In the genomic region with DNA sequence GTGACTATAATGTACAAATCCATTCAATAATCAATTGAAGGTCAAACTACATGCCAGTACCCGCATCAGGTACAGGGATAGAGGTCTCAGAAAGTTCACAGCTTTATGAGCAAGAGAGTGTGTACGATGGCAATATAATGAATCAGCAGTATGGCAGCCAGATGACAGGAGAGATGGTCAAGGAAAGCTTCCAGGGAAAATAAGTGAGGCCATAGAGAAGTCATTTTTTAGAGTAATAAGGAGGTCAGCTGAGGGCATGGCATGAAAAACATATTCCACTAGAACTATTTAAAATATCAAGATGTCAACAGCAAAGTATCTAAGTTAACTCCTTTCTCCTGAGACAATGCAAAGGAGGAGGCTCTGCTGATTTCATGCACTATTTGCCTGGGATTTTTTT, we compare ENCODE assay signal across 17 cellular contexts.
DNase-seq lines count a peak whose midpoint lies in the region; TF ChIP-seq lines count a peak whose summit lies in the region.
"Had no signal": no experiment of that assay in that cellular context is flagged by ENCODE, and none has a peak within 500 bp of the region (broad histone marks: within the 10 kb centered on the region; RNA-seq: fewer than 3 reads in every experiment).

No MANE protein-coding gene starts in this region.

- H2AFZ ChIP-seq in ACC112 (ENCODE audit: low read length, unreplicated experiment) = no peak overlapping the region

- peak; percentile 60 for DNase-seq in HS-5 (ENCODE audit: low read depth)
- DNase-seq in astrocyte of the spinal cord (ENCODE audit: low read depth, low spot score) = peak; percentile 67
- peak; percentile 12 for DNase-seq in hepatic stellate cell (ENCODE audit: low spot score)
- no peak for DNase-seq in GM13977 (ENCODE audit: low spot score)
- DNase-seq in mesenteric fat pad (ENCODE audit: low spot score) = no peak
- no peak for DNase-seq in NCI-H510A (lab: John Stamatoyannopoulos, UW)
- no peak for DNase-seq in inferior parietal cortex (ENCODE audit: extremely low spot score)
- DNase-seq: activated T-cell treated with anti-CD3 and anti-CD28 coated beads, Interleukin-2, amount 50 U/mL, for 24 hours; GDM1; naive thymus-derived CD4-positive, alpha-beta T cell; NCI-H1048; NCI-H2171; NK-92 treated with Interleukin-12 subunit alpha and Interleukin-12 subunit beta, amount 100 ng/mL, for 24 hours had no signal

- H3K79me2 ChIP-seq in ACC112 (ENCODE audit: control insufficient read depth, insufficient read depth, low read length, unreplicated experiment) = no peaks in the 10 kb centered on the region

- H3K27ac ChIP-seq in ACC112 (ENCODE audit: low read depth, low read length) = peak overlapping the region; percentile 49
- H3K27ac ChIP-seq: A549, epithelial cell of prostate, prostate gland had no signal

- no peaks in the 10 kb centered on the region for H3K27me3 ChIP-seq in ACC112 (ENCODE audit: insufficient read depth, low read length)

- H3K36me3 ChIP-seq in ACC112 (ENCODE audit: insufficient read depth, low read length) = no peaks in the 10 kb centered on the region
- H3K36me3 ChIP-seq: prostate gland had no signal

- no peak overlapping the region for H3K4me3 ChIP-seq in ACC112 (ENCODE audit: low read depth, low read length)
- no peak overlapping the region for H3K4me3 ChIP-seq in astrocyte of the spinal cord (ENCODE audit: low read depth, low read length)
- H3K4me3 ChIP-seq: A549, prostate gland had no signal

- in situ Hi-C loops in astrocyte of the spinal cord (cut with HindIII; ENCODE audit: low sequenced_read_pairs) (no loop called here), GM13977 (cut with MboI; ENCODE audit: low pct_unique_long_range_greater_than_20kb, low sequenced_read_pairs, unreplicated experiment) (no loop called here)

- TF ChIP-seq CTCF in astrocyte of the spinal cord (IDR thresholded peaks at IDR 0.05; ENCODE audit: low read depth, low read length) (no peak), GM13977 (IDR thresholded peaks at IDR 0.05; ENCODE audit: extremely low read depth, insufficient read depth, missing control alignments) (no peak)

- H3K4me1 ChIP-seq in ACC112 (ENCODE audit: control insufficient read depth, insufficient read depth, low read length, unreplicated experiment) = peaks cover 54% of the 10 kb centered on the region
- H3K4me1 ChIP-seq: A549, prostate gland had no signal

Comparison
In these comparisons a context has a peak if more than half of its experiments do, and no peak if none do; other contexts are left out.
1. DNase-seq: peak in HS-5 (single experiment), astrocyte of the spinal cord (single experiment) and hepatic stellate cell (single experiment); none in GM13977 (single experiment), mesenteric fat pad (single experiment), NCI-H510A (single experiment) and inferior parietal cortex (single experiment).